Comparison of ENCODE assay signal across 10 cellular contexts in genomic region chr1:208475951-208476824, GRCh38.
DNase-seq lines count a peak whose midpoint lies in the region; ATAC-seq and TF ChIP-seq lines count a peak whose summit lies in the region.
"Had no signal": no experiment of that assay in that cellular context is flagged by ENCODE, and none has a peak within 500 bp of the region (broad histone marks: within the 10 kb centered on the region; RNA-seq: fewer than 3 reads in every experiment).

No MANE protein-coding gene starts in this region.

- intact Hi-C loops in Right ventricle myocardium superior (cut with DNase I) = no loop called here

- TF ChIP-seq CTCF in omental fat pad (IDR thresholded peaks at IDR 0.05) = no peak

- ATAC-seq in Right ventricle myocardium superior (ENCODE audit: poor library complexity) = peak; percentile 57
- ATAC-seq in omental fat pad (ENCODE audit: low FRiP score) = peak; percentile 66
- no peak for ATAC-seq in HG03139 (IDR thresholded peaks at IDR 0.05; ENCODE audit: unreplicated experiment)
- ATAC-seq: effector memory CD8-positive, alpha-beta T cell had no signal

- DNase-seq in DMS79 treated with DMSO at 0.1 percent for 48 hours (lab: John Stamatoyannopoulos, UW) = peak; percentile 91
- peak; percentile 49 to 56 for DNase-seq in SHP77 (lab: John Stamatoyannopoulos, UW)
- DNase-seq in Right ventricle myocardium superior = no peak
- no peak for DNase-seq in omental fat pad (ENCODE audit: low spot score)
- no peak for DNase-seq in C1 segment of cervical spinal cord (lab: John Stamatoyannopoulos, UW)
- DNase-seq in NK-92 (lab: John Stamatoyannopoulos, UW; ENCODE audit: unreplicated experiment) = no peak
- no peak for DNase-seq in medulla oblongata (ENCODE audit: extremely low spot score)
- DNase-seq: effector memory CD8-positive, alpha-beta T cell; naive B cell had no signal

Comparison
In these comparisons a context has a peak if more than half of its experiments do, and no peak if none do; other contexts are left out.
1. DNase-seq: peak in DMS79 treated with DMSO at 0.1 percent for 48 hours (single experiment) and SHP77 (2 of 2); none in Right ventricle myocardium superior (single experiment), omental fat pad (single experiment), C1 segment of cervical spinal cord (0 of 14), NK-92 (single experiment) and medulla oblongata (single experiment).